ENCODE assay signal across 17 cellular contexts in the genomic region with DNA sequence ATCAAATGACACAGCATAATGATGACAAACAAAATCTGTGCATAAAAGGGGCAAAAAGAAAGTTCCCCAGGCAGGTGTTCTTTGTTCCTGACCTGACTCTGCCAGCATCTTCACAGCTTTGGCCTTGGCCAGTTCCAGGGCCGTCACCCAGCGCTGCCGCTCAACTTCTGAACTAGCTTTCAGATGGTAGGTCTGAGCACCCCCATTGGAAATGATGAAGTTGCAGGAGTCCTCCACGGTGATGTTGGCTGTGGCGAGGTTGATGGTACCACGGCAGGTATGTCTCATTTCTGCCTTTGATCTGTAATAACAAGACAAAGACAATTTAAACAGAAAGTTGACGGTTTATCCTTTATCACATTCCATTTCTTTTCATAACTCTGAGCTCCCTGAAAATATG.
"Had no signal": no experiment of that assay in that cellular context is flagged by ENCODE, and none has a peak within 500 bp of the region (broad histone marks: within the 10 kb centered on the region; RNA-seq: fewer than 3 reads in every experiment).

No MANE protein-coding gene starts in this region.

- H3K27ac ChIP-seq: brain microvascular endothelial cell, coronary artery, esophagus muscularis mucosa, hepatocyte, neural progenitor cell, ovary, thyroid gland had no signal

- H3K9me3 Mint-ChIP-seq: central memory CD8-positive, alpha-beta T cell; neural progenitor cell; stimulated activated memory B cell treated with anti-CD40 and anti-IgM and Interleukin-4, amounts not matched to agents 10 μg/mL and 1 μg/mL and 100 μg/mL, for 72 hours had no signal

- H3K4me3 Mint-ChIP-seq: activated naive CD8-positive, alpha-beta T cell; central memory CD8-positive, alpha-beta T cell; neural progenitor cell; stimulated activated memory B cell treated with anti-CD40 and anti-IgM and Interleukin-4, amounts not matched to agents 10 μg/mL and 1 μg/mL and 100 μg/mL, for 72 hours had no signal

- H3K9ac ChIP-seq: neural progenitor cell had no signal

- DNase-seq: brain microvascular endothelial cell, mammary epithelial cell, ovary, SHP77 treated with DMSO at 0.1 percent for 48 hours, T-helper 1 cell, T1000, thyroid gland had no signal

- H3K4me2 ChIP-seq: neural progenitor cell had no signal

- H3K27ac Mint-ChIP-seq: activated naive CD8-positive, alpha-beta T cell; neural progenitor cell; stimulated activated memory B cell treated with anti-CD40 and anti-IgM and Interleukin-4, amounts not matched to agents 10 μg/mL and 1 μg/mL and 100 μg/mL, for 72 hours had no signal

- FAIRE-seq: keratinocyte had no signal

- H3K36me3 ChIP-seq: ovary had no signal

- H3K4me3 ChIP-seq: coronary artery, esophagus muscularis mucosa, hepatocyte, neural progenitor cell, ovary, thyroid gland had no signal

- H2AFZ ChIP-seq: hepatocyte, neural progenitor cell had no signal

- ATAC-seq: left lobe of liver; SK-N-SH treated with all-trans-retinoic acid at 6 μM for 48 hours; stimulated activated memory B cell treated with anti-CD40 and anti-IgM and Interleukin-4, amounts not matched to agents 10 μg/mL and 1 μg/mL and 100 μg/mL, for 72 hours had no signal

- H3K9me3 ChIP-seq: esophagus muscularis mucosa, ovary, thyroid gland had no signal

- H3K27me3 Mint-ChIP-seq: activated naive CD8-positive, alpha-beta T cell; central memory CD8-positive, alpha-beta T cell; stimulated activated memory B cell treated with anti-CD40 and anti-IgM and Interleukin-4, amounts not matched to agents 10 μg/mL and 1 μg/mL and 100 μg/mL, for 72 hours had no signal

- H3K27me3 ChIP-seq: brain microvascular endothelial cell, esophagus muscularis mucosa, hepatocyte, neural progenitor cell, ovary, thyroid gland had no signal
